8 cellular contexts compared by ENCODE assay signal in genomic region chr17:68035523-68036303, GRCh38. TPM values are rescaled to one million over a fixed set of nuclear protein-coding genes. Genes with fewer than 3 reads are reported as not detected.
DNase-seq lines count a peak whose midpoint lies in the region; ATAC-seq and TF ChIP-seq lines count a peak whose summit lies in the region.

TSS of gene KPNA2 (plus strand) at chr17:68035735. CDS start at chr17:68037133, 1,398 bp downstream.

- peaks cover 2% of the 10 kb centered on the region for H3K4me1 ChIP-seq in fibroblast of lung (ENCODE audit: control insufficient read depth, extremely low read depth, insufficient read depth, low read length)

- H3K27ac ChIP-seq in fibroblast of lung (ENCODE audit: insufficient read depth, low read length): peak within 1 kb of the TSS; percentile 92

- H4K20me1 ChIP-seq in fibroblast of lung (ENCODE audit: control insufficient read depth, extremely low read depth, insufficient read depth, low read length): no peaks in the 10 kb centered on the region

- no peaks in the 10 kb centered on the region for H3K9me3 Mint-ChIP-seq in naive B cell
- H3K9me3 Mint-ChIP-seq in stimulated activated effector memory CD8-positive, alpha-beta T cell treated with anti-CD3 and anti-CD28 coated beads, Interleukin-12 subunit alpha, Interleukin-12 subunit beta, amount 100 ng/mL, for 72 hours: no peaks in the 10 kb centered on the region

- H3K4me2 ChIP-seq in fibroblast of lung (ENCODE audit: extremely low read depth, insufficient read depth, low read length): peak within 1 kb of the TSS; percentile 92

- H3K4me1 Mint-ChIP-seq in naive B cell: peaks cover 4 to 16% (median 10%) of the 10 kb centered on the region in 3 donors
- H3K4me1 Mint-ChIP-seq in stimulated activated effector memory CD8-positive, alpha-beta T cell treated with anti-CD3 and anti-CD28 coated beads, Interleukin-12 subunit alpha, Interleukin-12 subunit beta, amount 100 ng/mL, for 72 hours: peaks cover 15% of the 10 kb centered on the region

- no peaks in the 10 kb centered on the region for H3K27me3 Mint-ChIP-seq in naive B cell

- ATAC-seq in naive B cell (ENCODE audit: low read depth in 2 of 2): peak; percentile 84
- ATAC-seq in stimulated activated effector memory CD8-positive, alpha-beta T cell treated with anti-CD3 and anti-CD28 coated beads, Interleukin-12 subunit alpha, Interleukin-12 subunit beta, amount 100 ng/mL, for 72 hours: peak; percentile 94

- H3K27me3 ChIP-seq in fibroblast of lung (ENCODE audit: control insufficient read depth, insufficient read depth, low read length): no peaks in the 10 kb centered on the region

- no peaks in the 10 kb centered on the region for H3K9me3 ChIP-seq in fibroblast of lung (ENCODE audit: control insufficient read depth, insufficient read depth, low read depth, low read length)

- peak within 1 kb of the TSS; percentile 86 to 97 (median 92) for H3K27ac Mint-ChIP-seq in naive B cell
- peak within 1 kb of the TSS; percentile 90 for H3K27ac Mint-ChIP-seq in stimulated activated effector memory CD8-positive, alpha-beta T cell treated with anti-CD3 and anti-CD28 coated beads, Interleukin-12 subunit alpha, Interleukin-12 subunit beta, amount 100 ng/mL, for 72 hours

- H3K9ac ChIP-seq in fibroblast of lung (ENCODE audit: insufficient read depth, low read length): peak within 1 kb of the TSS; percentile 88

- no peaks in the 10 kb centered on the region for H3K36me3 Mint-ChIP-seq in naive B cell
- H3K36me3 Mint-ChIP-seq in stimulated activated effector memory CD8-positive, alpha-beta T cell treated with anti-CD3 and anti-CD28 coated beads, Interleukin-12 subunit alpha, Interleukin-12 subunit beta, amount 100 ng/mL, for 72 hours: peaks cover 57% of the 10 kb centered on the region

- H3K36me3 ChIP-seq in fibroblast of lung (ENCODE audit: control insufficient read depth, insufficient read depth, low read length): peaks cover 4% of the 10 kb centered on the region

- TF ChIP-seq CTCF in LNCaP clone FGC (IDR thresholded peaks at IDR 0.05; ENCODE audit: control insufficient read depth, extremely low read depth, insufficient read depth): no peak
- no peak for TF ChIP-seq CTCF in fibroblast of lung (conservative IDR thresholded peaks at IDR 0.05 in 1 of 2, IDR thresholded peaks at IDR 0.05 in 1 of 2; ENCODE audit: low read depth in 1 of 2, low read length in 2 of 2)

- H2AFZ ChIP-seq in fibroblast of lung (ENCODE audit: low read length): peak within 1 kb of the TSS; percentile 51

- H3K4me3 ChIP-seq in LNCaP clone FGC (ENCODE audit: low read depth, low read length) (peak within 1 kb of the TSS; percentile 79), fibroblast of lung (replicated peaks in 1 of 4; ENCODE audit: control extremely low read depth in 1 of 4, insufficient read depth in 1 of 4, low read depth in 3 of 4, low read length in 4 of 4) (peak within 1 kb of the TSS; percentile 85 to 99 (median 93))

- peaks cover 45% of the 10 kb centered on the region for H3K79me2 ChIP-seq in fibroblast of lung (ENCODE audit: control insufficient read depth, insufficient read depth, low read length)

- peak within 1 kb of the TSS; percentile 86 to 98 (median 94) for H3K4me3 Mint-ChIP-seq in naive B cell
- H3K4me3 Mint-ChIP-seq in stimulated activated effector memory CD8-positive, alpha-beta T cell treated with anti-CD3 and anti-CD28 coated beads, Interleukin-12 subunit alpha, Interleukin-12 subunit beta, amount 100 ng/mL, for 72 hours: peak within 1 kb of the TSS; percentile 82

- DNase-seq in EH (ENCODE audit: low read depth) (peak; percentile 99), H4 (ENCODE audit: low spot score) (peak; percentile 98), LNCaP clone FGC (ENCODE audit: low read depth) (peak; percentile 94), RPMI8226 (peak; percentile 97), fibroblast of lung (ENCODE audit: low read depth in 2 of 2) (peak; percentile 96 to 99), naive B cell (peak; percentile 90)
- peak; percentile 80 to 85 for DNase-seq in activated T-helper 1 cell treated with anti-CD3 and anti-CD28 coated beads, Interleukin-2, amount 50 U/mL, for 16 hours (ENCODE audit: low read depth in 1 of 2, low spot score in 1 of 2)
- peak; percentile 81 to 97 for DNase-seq in stimulated activated effector memory CD8-positive, alpha-beta T cell treated with anti-CD3 and anti-CD28 coated beads, Interleukin-12 subunit alpha, Interleukin-12 subunit beta, amount 100 ng/mL, for 72 hours (ENCODE audit: low spot score in 2 of 2)

RNA-seq across cellular contexts. Expression of gene KPNA2, which starts in this region (rescaled TPM):
- total RNA-seq in H4 (2014; rRNA removed; shearing (Covaris generic)): 394 and 483 TPM in 2 replicates
- 20.3 and 44.3 TPM in 2 replicates for total RNA-seq in fibroblast of lung
- polyA plus RNA-seq in fibroblast of lung (96.1 and 230 TPM in 2 replicates), naive B cell (ENCODE audit: low read depth in 6 of 6) (10 to 100 TPM; 24.2 to 59.9 (median 30.2) TPM)
- polyA plus RNA-seq in fibroblast of lung (2012): 79.1 and 193 TPM in 2 replicates
- polyA minus RNA-seq in fibroblast of lung (ENCODE audit: low replicate concordance): 136 and 282 TPM in 2 replicates

Comparison
In these comparisons a context has a peak if more than half of its experiments do, and no peak if none do; other contexts are left out.
1. Peak in every context shown above with its lines: DNase-seq, ATAC-seq, H3K4me3 ChIP-seq and H3K27ac ChIP-seq.